20 cellular contexts compared by ENCODE assay signal in genomic region chr4:130825283-130825682, GRCh38.
"Had no signal": no experiment of that assay in that cellular context is flagged by ENCODE, and none has a peak within 500 bp of the region (broad histone marks: within the 10 kb centered on the region; RNA-seq: fewer than 3 reads in every experiment).

No MANE protein-coding gene starts in this region.

- DNase-seq: activated CD4-positive, alpha-beta T cell treated with anti-CD3 and anti-CD28 coated beads for 4 hours; activated CD4-positive, alpha-beta T cell treated with anti-CD3 and anti-CD28 coated beads, Interleukin-2, amount 50 U/mL, for 4 hours; activated CD4-positive, CD25-positive, alpha-beta regulatory T cell; activated naive CD4-positive, alpha-beta T cell treated with anti-CD3 and anti-CD28 coated beads for 36 hours; activated naive CD8-positive, alpha-beta T cell treated with anti-CD3 and anti-CD28 coated beads for 36 hours; activated T-cell treated with anti-CD3 and anti-CD28 coated beads for 4 hours; activated T-cell treated with anti-CD3 and anti-CD28 coated beads, Interleukin-2, amount 50 U/mL, for 72 hours; amygdala; dermis blood vessel endothelial cell; effector CD4-positive, alpha-beta T cell; head of caudate nucleus; hippocampal formation; left cardiac atrium; naive B cell; nephron progenitor cell; stimulated activated naive CD4-positive, alpha-beta T cell; testis; transverse colon had no signal

- H3K27me3 ChIP-seq: breast epithelium, neutrophil, testis, transverse colon had no signal

- H3K9me3 ChIP-seq: breast epithelium, neutrophil, testis, transverse colon had no signal

- H3K27ac ChIP-seq: breast epithelium, neutrophil, testis, transverse colon had no signal

- H3K4me3 ChIP-seq: breast epithelium, testis, transverse colon had no signal

- ATAC-seq: activated T-cell treated with anti-CD3 and anti-CD28 coated beads, Interleukin-2, amount 50 U/mL, for 72 hours had no signal

- H3K36me3 ChIP-seq: breast epithelium, neutrophil, transverse colon had no signal

- H3K4me1 ChIP-seq: breast epithelium, testis, transverse colon had no signal
